Comparison of ENCODE assay signal across 28 cellular contexts in genomic region chr13:36915106-36915505, GRCh38. TPM values are rescaled to one million over a fixed set of nuclear protein-coding genes. Genes with fewer than 3 reads are reported as not detected.
A peak's percentile ranks its signal among the peaks of the same experiment; 100 is the strongest.
DNase-seq lines count a peak whose midpoint lies in the region; ATAC-seq and TF ChIP-seq lines count a peak whose summit lies in the region.
"Had no signal": no experiment of that assay in that cellular context is flagged by ENCODE, and none has a peak within 500 bp of the region (broad histone marks: within the 10 kb centered on the region; RNA-seq: fewer than 3 reads in every experiment).

No MANE protein-coding gene starts in this region.

- BruUV-seq in IMR-90 (replicated peaks; lab: Mats Ljungman, UMichigan): no TSS peak

- H2BK120ac ChIP-seq in IMR-90 (ENCODE audit: low read depth, low read length): peak overlapping the region; percentile 53; the same call in 1 of the 2 replicates

- no peak overlapping the region; the same call in 1 of the 2 replicates for H3K23ac ChIP-seq in IMR-90 (ENCODE audit: low read depth, low read length)

- H3K27ac ChIP-seq in IMR-90 (ENCODE audit: insufficient read depth, low read length) (no peak overlapping the region), SK-N-MC (peak overlapping the region; percentile 95), prostate gland (no peak overlapping the region)
- H3K27ac ChIP-seq: BLaER1, esophagus squamous epithelium, foreskin keratinocyte, heart left ventricle, transverse colon had no signal

- H2AK5ac ChIP-seq in IMR-90 (ENCODE audit: low read depth, low read length): 0 out of 2 replicates have a peak overlapping the region, but pooled peaks have one; percentile 35

- POLR2A ChIA-PET in IMR-90 (lab: Charles Lee; ENCODE audit: unreplicated experiment): no interaction called here

- in situ Hi-C loops in IMR-90 (cut with MboI; ENCODE audit: low sequenced_read_pairs): no loop called here

- WGBS in IMR-90 (ENCODE audit: extremely low coverage in 2 of 2, insufficient read length in 1 of 2), 2 experiments: no CpG with 5 or more reads among the region's 5 CpGs
- 45% methylated on average over 5 of the region's 5 CpGs for WGBS in prostate gland

- H4K5ac ChIP-seq in IMR-90 (ENCODE audit: low read depth, low read length): no peak overlapping the region

- no peak overlapping the region for H3K4me2 ChIP-seq in IMR-90 (ENCODE audit: low read depth, low read length)
- H3K4me2 ChIP-seq: BLaER1 had no signal

- H3K36me3 ChIP-seq in IMR-90 (ENCODE audit: control insufficient read depth, insufficient read depth, low read length) (no peaks in the 10 kb centered on the region), SK-N-MC (ENCODE audit: insufficient read depth, low read length) (no peaks in the 10 kb centered on the region), prostate gland (no peaks in the 10 kb centered on the region)
- H3K36me3 ChIP-seq: BLaER1, esophagus squamous epithelium, heart left ventricle, transverse colon had no signal

- peaks cover 15% of the 10 kb centered on the region for H3K9me1 ChIP-seq in IMR-90 (ENCODE audit: insufficient read depth, low read length)

- peaks cover 5% of the 10 kb centered on the region; the same call in 1 of the 2 replicates for H4K20me1 ChIP-seq in IMR-90 (ENCODE audit: insufficient read depth, low read length)
- H4K20me1 ChIP-seq: BLaER1 had no signal

- H2AFZ ChIP-seq in IMR-90 (replicated peaks; ENCODE audit: low read length, poor library complexity): peak overlapping the region; percentile 46

- no peak overlapping the region for H2BK20ac ChIP-seq in IMR-90 (ENCODE audit: low read depth, low read length)

- H4K91ac ChIP-seq in IMR-90 (ENCODE audit: insufficient read depth, low read depth, low read length): no peak overlapping the region

- TF ChIP-seq CTCF in IMR-90 (conservative IDR thresholded peaks at IDR 0.05; ENCODE audit: low read depth, low read length): no peak
- no peak for TF ChIP-seq CTCF in prostate gland (IDR thresholded peaks at IDR 0.05)

- no peak overlapping the region for H3K9ac ChIP-seq in IMR-90 (ENCODE audit: low read depth, low read length)
- H3K9ac ChIP-seq in SK-N-MC (ENCODE audit: insufficient read length): peak overlapping the region; percentile 79
- H3K9ac ChIP-seq: BLaER1 had no signal

- H3K27me3 ChIP-seq in IMR-90 (ENCODE audit: control insufficient read depth, insufficient read depth, low read length): no peaks in the 10 kb centered on the region
- no peaks in the 10 kb centered on the region for H3K27me3 ChIP-seq in prostate gland (replicated peaks; ENCODE audit: insufficient read depth)

- H3K4ac ChIP-seq in IMR-90 (ENCODE audit: low read depth, low read length): 0 out of 2 replicates have a peak overlapping the region, but pooled peaks have one; percentile 36

- dilution Hi-C loops in IMR-90 (cut with HindIII; ENCODE audit: low sequenced_read_pairs, unreplicated experiment): no loop called here

- H3K79me1 ChIP-seq in IMR-90 (ENCODE audit: low read depth in 1 of 2, low read length in 2 of 2): peaks cover 18 to 61% of the 10 kb centered on the region in 2 experiments

- peak; percentile 36 for DNase-seq in NCI-H345 (lab: John Stamatoyannopoulos, UW)
- DNase-seq in NCI-H345 treated with DMSO at 0.1 percent for 48 hours (lab: John Stamatoyannopoulos, UW; ENCODE audit: unreplicated experiment): no peak
- DNase-seq in IMR-90: no peak
- no peak for DNase-seq in SK-N-MC (ENCODE audit: low read depth, low spot score)
- peak; percentile 79 for DNase-seq in pons (ENCODE audit: low spot score)
- DNase-seq in prostate gland (ENCODE audit: low spot score): no peak
- no peak for DNase-seq in NCI-H510A (lab: John Stamatoyannopoulos, UW)
- no peak for DNase-seq in HK-2 (ENCODE audit: unreplicated experiment)
- DNase-seq: ACHN; activated CD4-positive, alpha-beta memory T cell treated with anti-CD3 and anti-CD28 coated beads for 36 hours; activated CD4-positive, CD25-positive, alpha-beta regulatory T cell treated with anti-CD3 and anti-CD28 coated beads, Interleukin-2, amount 50 U/mL, for 72 hours; activated naive CD4-positive, alpha-beta T cell treated with Interleukin-2 at 50 U/mL for 16 hours; cerebellar nuclear complex; dermis blood vessel endothelial cell; DMS79 treated with DMSO at 0.1 percent for 48 hours; esophagus squamous epithelium; foreskin keratinocyte; GDM1; heart left ventricle; Kasumi-1; naive thymus-derived CD8-positive, alpha-beta T cell; NCI-H187; T-helper 17 cell; transverse colon had no signal

- H3K14ac ChIP-seq in IMR-90 (replicated peaks; ENCODE audit: low read depth, low read length): 0 out of 2 replicates have a peak overlapping the region, but pooled peaks have one; percentile 52

- H2BK5ac ChIP-seq in IMR-90 (ENCODE audit: low read depth, low read length, poor library complexity, severe bottlenecking): no peak overlapping the region

- H3K4me3 ChIP-seq in IMR-90 (ENCODE audit: insufficient read depth, low read depth, low read length): no peak overlapping the region
- H3K4me3 ChIP-seq in SK-N-MC: peak overlapping the region; percentile 91
- H3K4me3 ChIP-seq in prostate gland: no peak overlapping the region
- H3K4me3 ChIP-seq: BLaER1, esophagus squamous epithelium, heart left ventricle, transverse colon had no signal

- intact Hi-C loops in IMR-90 (cut with micrococcal nuclease): loop anchor here (5.0 kb wide), 1 partner anchor 33 kb away; no protein-coding TSS in a partner anchor
- intact Hi-C loops in prostate gland (cut with DNase I): loop anchor here (5.0 kb wide), 1 partner anchor 38 kb away; no protein-coding TSS in a partner anchor

- CTCF ChIA-PET in IMR-90 (lab: Yijun Ruan, JAX): no interaction called here

- TF ChIP-seq RAD21 in IMR-90 (IDR thresholded peaks at IDR 0.05; ENCODE audit: low read length): no peak

- H3K4me1 ChIP-seq in IMR-90 (ENCODE audit: control insufficient read depth, insufficient read depth, low read length) (peaks cover 7% of the 10 kb centered on the region), prostate gland (replicated peaks) (no peaks in the 10 kb centered on the region)
- H3K4me1 ChIP-seq: foreskin keratinocyte had no signal

- no peak overlapping the region for H2AK9ac ChIP-seq in IMR-90 (replicated peaks; ENCODE audit: low read depth, low read length, poor library complexity)

- peak overlapping the region; percentile 52 for H3K18ac ChIP-seq in IMR-90 (ENCODE audit: low read depth, low read length)

- no peaks in the 10 kb centered on the region for H3K9me3 ChIP-seq in IMR-90 (ENCODE audit: control insufficient read depth, insufficient read depth, low read length)
- H3K9me3 ChIP-seq in SK-N-MC (ENCODE audit: low read depth, low read length): no peaks in the 10 kb centered on the region
- no peaks in the 10 kb centered on the region for H3K9me3 ChIP-seq in prostate gland
- H3K9me3 ChIP-seq: BLaER1, esophagus squamous epithelium, heart left ventricle, transverse colon had no signal

- no peak overlapping the region for H3K56ac ChIP-seq in IMR-90 (ENCODE audit: extremely low read depth, insufficient read depth, low read length)

- ATAC-seq in IMR-90 (ENCODE audit: low read depth): no peak
- ATAC-seq: foreskin keratinocyte; HCT116; heart left ventricle; naive thymus-derived CD8-positive, alpha-beta T cell; stimulated activated effector memory CD8-positive, alpha-beta T cell treated with anti-CD3 and anti-CD28 coated beads, Interleukin-12 subunit alpha, Interleukin-12 subunit beta, amount 100 ng/mL, for 72 hours; T-helper 17 cell had no signal

- no peak overlapping the region for H4K8ac ChIP-seq in IMR-90 (ENCODE audit: low read depth in 2 of 2, low read length in 2 of 2)

- no peak for TF ChIP-seq POLR2A in IMR-90 (IDR thresholded peaks at IDR 0.05; ENCODE audit: low read depth, low read length)
- TF ChIP-seq POLR2A in prostate gland (IDR thresholded peaks at IDR 0.05): no peak

- no peak overlapping the region for H2BK15ac ChIP-seq in IMR-90 (ENCODE audit: low read depth, low read length)

TF ChIP-seq in IMR-90, 13 proteins besides CTCF, POLR2A, EP300 and RAD21:
- TF ChIP-seq USF2 (IDR thresholded peaks at IDR 0.05; ENCODE audit: low read depth, low read length) (no peak), MAZ (IDR thresholded peaks at IDR 0.05; ENCODE audit: borderline replicate concordance, low read depth, low read length) (no peak), RFX5 (IDR thresholded peaks at IDR 0.05; ENCODE audit: low read depth, low read length) (no peak), SMC3 (IDR thresholded peaks at IDR 0.05; ENCODE audit: low read depth, low read length) (no peak), CHD1 (IDR thresholded peaks at IDR 0.05; ENCODE audit: low read depth, low read length) (no peak), CEBPB (IDR thresholded peaks at IDR 0.05; ENCODE audit: low read depth, low read length) (no peak), NFE2L2 (IDR thresholded peaks at IDR 0.05; ENCODE audit: low read depth, low read length) (no peak), BHLHE40 (IDR thresholded peaks at IDR 0.05; ENCODE audit: low read depth, low read length) (no peak), ELK1 (IDR thresholded peaks at IDR 0.05; ENCODE audit: borderline replicate concordance, low read depth, low read length) (no peak), MAFK (IDR thresholded peaks at IDR 0.05; ENCODE audit: low read depth, low read length) (no peak), RCOR1 (IDR thresholded peaks at IDR 0.05; ENCODE audit: insufficient replicate concordance, low read length) (no peak), FOS (IDR thresholded peaks at IDR 0.05; ENCODE audit: low read depth, low read length) (no peak), MXI1 (IDR thresholded peaks at IDR 0.05; ENCODE audit: borderline replicate concordance, low read depth, low read length) (no peak)

RNA-seq across cellular contexts. Expression of gene SMAD9, which starts 4.9 kb away (rescaled TPM):
- total RNA-seq in IMR-90 (2012; rRNA removed) (4.8 and 5.8 TPM in 2 replicates), prostate gland (10 to 100 TPM; 25.1 to 30.7 TPM)
- 2.7 and 3.2 TPM in 2 replicates for polyA plus RNA-seq in IMR-90 (2012; rRNA removed)
- polyA plus RNA-seq in IMR-90 (2012; cell fraction: cytosol; rRNA removed): 1.4 and 4.5 TPM in 2 replicates
- 2.5 and 4.0 TPM in 2 replicates for polyA plus RNA-seq in IMR-90 (2012; cell fraction: nucleus; rRNA removed; ENCODE audit: low replicate concordance)
- total RNA-seq: activated CD4-positive, alpha-beta memory T cell treated with anti-CD3 and anti-CD28 coated beads for 36 hours; mononuclear cell; naive thymus-derived CD8-positive, alpha-beta T cell; T-helper 17 cell had no signal

Comparison
In these comparisons a context has a peak if more than half of its experiments do, and no peak if none do; other contexts are left out.
1. DNase-seq: peak in NCI-H345 (single experiment) and pons (single experiment); none in NCI-H345 treated with DMSO at 0.1 percent for 48 hours (single experiment), IMR-90 (single experiment), SK-N-MC (single experiment), prostate gland (single experiment), NCI-H510A (single experiment) and HK-2 (single experiment).